8 cellular contexts compared by ENCODE assay signal in the genomic region with DNA sequence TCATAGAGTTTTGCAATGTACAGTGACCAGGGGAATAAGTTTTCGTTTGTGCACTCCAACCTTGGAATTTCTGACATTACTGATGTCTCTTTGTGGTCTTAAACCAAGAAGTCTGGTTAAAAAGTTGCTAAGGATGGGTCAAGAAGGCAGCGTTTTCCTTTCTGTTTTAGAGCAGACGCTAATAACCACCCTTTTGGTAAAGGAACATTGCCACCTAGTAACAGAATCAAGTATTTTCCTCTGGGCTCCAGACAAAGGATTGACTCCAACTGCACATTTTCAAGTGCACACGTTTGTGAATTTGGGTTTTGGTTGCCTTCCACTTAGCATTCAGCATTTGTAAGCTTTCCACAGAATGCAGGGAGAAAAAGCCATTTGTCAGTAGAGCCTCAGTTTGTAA. TPM values are rescaled to one million over a fixed set of nuclear protein-coding genes. Genes with fewer than 3 reads are reported as not detected.
A peak's percentile ranks its signal among the peaks of the same experiment; 100 is the strongest.
DNase-seq lines count a peak whose midpoint lies in the region; ATAC-seq, FAIRE-seq and TF ChIP-seq lines count a peak whose summit lies in the region.

No MANE protein-coding gene starts in this region.

- no peaks in the 10 kb centered on the region for H3K27me3 ChIP-seq in small intestine (ENCODE audit: control insufficient read depth in 2 of 2, insufficient read depth in 2 of 2, low read length in 2 of 2)

- no peak overlapping the region for H3K4me3 ChIP-seq in epithelial cell of esophagus (ENCODE audit: low read length)
- H3K4me3 ChIP-seq in small intestine (ENCODE audit: low read depth in 1 of 2, low read length in 2 of 2): no peak overlapping the region

- H3K36me3 ChIP-seq in small intestine (ENCODE audit: control insufficient read depth in 2 of 2, insufficient read depth in 2 of 2, low read length in 2 of 2): no peaks in the 10 kb centered on the region

- peak overlapping the region; percentile 34 for H3K4me3 Mint-ChIP-seq in activated CD4-positive, alpha-beta T cell treated with anti-CD3 and anti-CD28 coated beads, Interleukin-2, amount 10 ng/mL, durations not matched to agents 24 days and 14 days

- no peaks in the 10 kb centered on the region for H3K9me3 ChIP-seq in small intestine (ENCODE audit: control insufficient read depth, low read depth)

- H3K4me1 ChIP-seq in small intestine (ENCODE audit: control insufficient read depth in 2 of 2, insufficient read depth in 1 of 2, low read depth in 1 of 2, low read length in 1 of 2): no peaks in the 10 kb centered on the region

- FAIRE-seq in small intestine (lab: Jason Lieb, UNC): no peak

- no peaks in the 10 kb centered on the region for H3K27me3 Mint-ChIP-seq in activated CD4-positive, alpha-beta T cell treated with anti-CD3 and anti-CD28 coated beads, Interleukin-2, amount 10 ng/mL, durations not matched to agents 24 days and 14 days

- H3K27ac ChIP-seq in small intestine (ENCODE audit: low read depth in 1 of 2, low read length in 1 of 2): no peak overlapping the region

- no peak for ATAC-seq in esophagus mucosa

- peak; percentile 49 for TF ChIP-seq CTCF in epithelial cell of esophagus (IDR thresholded peaks at IDR 0.05; ENCODE audit: insufficient read depth, low read depth, low read length, missing control alignments)

- 15 to 22% (median 18%) methylated on average over 4 of the region's 4 CpGs for WGBS in small intestine, 3 donors

- H3K27ac Mint-ChIP-seq in activated CD4-positive, alpha-beta T cell treated with anti-CD3 and anti-CD28 coated beads, Interleukin-2, amount 10 ng/mL, durations not matched to agents 24 days and 14 days: no peak overlapping the region

- intact Hi-C loops in activated CD4-positive, alpha-beta T cell treated with anti-CD3 and anti-CD28 coated beads, Interleukin-2, amount 10 ng/mL, durations not matched to agents 24 days and 14 days (cut with micrococcal nuclease): loop anchor here (5.0 to 10.0 kb wide), 3 partner anchors 96 to 439 kb away; no protein-coding TSS in a partner anchor

- no peaks in the 10 kb centered on the region for H3K9me3 Mint-ChIP-seq in activated CD4-positive, alpha-beta T cell treated with anti-CD3 and anti-CD28 coated beads, Interleukin-2, amount 10 ng/mL, durations not matched to agents 24 days and 14 days

- H3K36me3 Mint-ChIP-seq in activated CD4-positive, alpha-beta T cell treated with anti-CD3 and anti-CD28 coated beads, Interleukin-2, amount 10 ng/mL, durations not matched to agents 24 days and 14 days (ENCODE audit: low read depth): no peaks in the 10 kb centered on the region

- DNase-seq in activated CD4-positive, alpha-beta T cell treated with anti-CD3 and anti-CD28 coated beads, Interleukin-2, amount 10 ng/mL, durations not matched to agents 24 days and 14 days: peak; percentile 66
- DNase-seq in activated CD4-positive, alpha-beta T cell treated with anti-CD3 and anti-CD28 coated beads for 1 hour: no peak
- DNase-seq in NCI-H2227 (lab: John Stamatoyannopoulos, UW; ENCODE audit: unreplicated experiment) (peak; percentile 13), epithelial cell of esophagus (ENCODE audit: low read depth) (peak; percentile 35), putamen (ENCODE audit: low spot score) (peak; percentile 80), small intestine (no peak), NCI-H1105 (lab: John Stamatoyannopoulos, UW) (no peak)

- H3K4me1 Mint-ChIP-seq in activated CD4-positive, alpha-beta T cell treated with anti-CD3 and anti-CD28 coated beads, Interleukin-2, amount 10 ng/mL, durations not matched to agents 24 days and 14 days: peaks cover 30% of the 10 kb centered on the region

RNA-seq across cellular contexts. Expression of gene CEP78, which starts 22.2 kb away (rescaled TPM):
- 34.5 and 39.1 TPM in 2 replicates for total RNA-seq in activated CD4-positive, alpha-beta T cell treated with anti-CD3 and anti-CD28 coated beads, Interleukin-2, amount 10 ng/mL, durations not matched to agents 24 days and 14 days
- polyA plus RNA-seq in small intestine: 1 to 10 TPM in 2 of 3 donors, under 1 TPM in 1; 0.81 to 9.8 (median 1.6) TPM
- total RNA-seq in esophagus mucosa: 11.8 TPM

Comparison
In these comparisons a context has a peak if more than half of its experiments do, and no peak if none do; other contexts are left out.
1. DNase-seq: peak in activated CD4-positive, alpha-beta T cell treated with anti-CD3 and anti-CD28 coated beads, Interleukin-2, amount 10 ng/mL, durations not matched to agents 24 days and 14 days (single experiment), NCI-H2227 (single experiment), epithelial cell of esophagus (single experiment) and putamen (single experiment); none in activated CD4-positive, alpha-beta T cell treated with anti-CD3 and anti-CD28 coated beads for 1 hour (single experiment), small intestine (single experiment) and NCI-H1105 (single experiment).